1 cellular context compared by ENCODE assay signal in the genomic region with DNA sequence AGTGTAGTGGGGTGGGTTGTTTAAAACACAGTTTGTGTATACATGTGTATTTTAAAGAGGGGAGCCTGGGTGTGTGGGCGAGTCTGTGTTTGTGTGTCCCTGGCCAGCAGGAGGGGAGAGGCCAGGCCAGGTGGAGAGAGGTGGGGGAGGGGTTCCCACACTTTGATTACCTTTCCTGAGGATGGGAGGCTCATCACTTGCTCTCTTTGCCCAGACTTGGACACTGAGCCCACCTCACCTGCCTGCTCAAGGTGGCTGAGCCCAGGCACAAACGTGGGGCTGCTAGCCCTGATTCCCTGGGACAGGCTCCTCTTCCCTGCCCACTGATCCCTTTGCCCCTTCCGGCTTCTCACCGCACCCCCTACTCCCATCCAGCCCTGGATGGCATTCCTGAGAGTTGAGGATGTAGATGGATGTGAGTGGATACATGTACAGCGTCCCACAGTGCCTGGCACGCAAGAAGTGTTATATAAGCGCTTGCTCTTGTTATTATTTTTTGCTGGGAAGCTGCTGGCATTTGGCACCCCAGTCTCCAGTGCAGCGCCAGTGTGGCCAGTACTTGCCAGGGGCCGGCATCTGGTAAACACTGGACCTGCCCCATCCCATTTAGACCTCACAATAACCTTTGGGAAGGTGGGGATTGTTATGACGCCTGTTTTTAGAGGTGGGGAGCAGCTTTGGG.
TF ChIP-seq lines count a peak whose summit lies in the region.

No MANE protein-coding gene starts in this region.

TF ChIP-seq in HepG2, 621 proteins besides CTCF, POLR2A, EP300 and RAD21 (continued from another document):
- TF ChIP-seq ZNF362 (CRISPR knock-in tag; IDR thresholded peaks at IDR 0.05; ENCODE audit: borderline replicate concordance), result no peak
- TF ChIP-seq MAFF (IDR thresholded peaks at IDR 0.05; ENCODE audit: low read depth, low read length), result no peak
- 0 out of 2 replicates have a peak, but pooled peaks have one; percentile 36 for TF ChIP-seq ZNF713 (CRISPR knock-in tag; IDR thresholded peaks at IDR 0.05)
- 0 out of 2 replicates have a peak, but pooled peaks have one; percentile 53 for TF ChIP-seq SMAD3 (CRISPR knock-in tag; IDR thresholded peaks at IDR 0.05)
- TF ChIP-seq ZNF704 (CRISPR knock-in tag; IDR thresholded peaks at IDR 0.05; ENCODE audit: borderline replicate concordance), result no peak
- no peak for TF ChIP-seq ZNF879 (CRISPR knock-in tag; IDR thresholded peaks at IDR 0.05)
- TF ChIP-seq ZNF724P (CRISPR knock-in tag; IDR thresholded peaks at IDR 0.05; ENCODE audit: borderline replicate concordance), result peak; percentile 36; the same call in 1 of the 2 replicates
- TF ChIP-seq, protein P1, sequence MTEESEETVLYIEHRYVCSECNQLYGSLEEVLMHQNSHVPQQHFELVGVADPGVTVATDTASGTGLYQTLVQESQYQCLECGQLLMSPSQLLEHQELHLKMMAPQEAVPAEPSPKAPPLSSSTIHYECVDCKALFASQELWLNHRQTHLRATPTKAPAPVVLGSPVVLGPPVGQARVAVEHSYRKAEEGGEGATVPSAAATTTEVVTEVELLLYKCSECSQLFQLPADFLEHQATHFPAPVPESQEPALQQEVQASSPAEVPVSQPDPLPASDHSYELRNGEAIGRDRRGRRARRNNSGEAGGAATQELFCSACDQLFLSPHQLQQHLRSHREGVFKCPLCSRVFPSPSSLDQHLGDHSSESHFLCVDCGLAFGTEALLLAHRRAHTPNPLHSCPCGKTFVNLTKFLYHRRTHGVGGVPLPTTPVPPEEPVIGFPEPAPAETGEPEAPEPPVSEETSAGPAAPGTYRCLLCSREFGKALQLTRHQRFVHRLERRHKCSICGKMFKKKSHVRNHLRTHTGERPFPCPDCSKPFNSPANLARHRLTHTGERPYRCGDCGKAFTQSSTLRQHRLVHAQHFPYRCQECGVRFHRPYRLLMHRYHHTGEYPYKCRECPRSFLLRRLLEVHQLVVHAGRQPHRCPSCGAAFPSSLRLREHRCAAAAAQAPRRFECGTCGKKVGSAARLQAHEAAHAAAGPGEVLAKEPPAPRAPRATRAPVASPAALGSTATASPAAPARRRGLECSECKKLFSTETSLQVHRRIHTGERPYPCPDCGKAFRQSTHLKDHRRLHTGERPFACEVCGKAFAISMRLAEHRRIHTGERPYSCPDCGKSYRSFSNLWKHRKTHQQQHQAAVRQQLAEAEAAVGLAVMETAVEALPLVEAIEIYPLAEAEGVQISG (CRISPR knock-in tag; IDR thresholded peaks at IDR 0.05), result peak; percentile 11; the same call in 1 of the 2 replicates
- TF ChIP-seq, protein P2, sequence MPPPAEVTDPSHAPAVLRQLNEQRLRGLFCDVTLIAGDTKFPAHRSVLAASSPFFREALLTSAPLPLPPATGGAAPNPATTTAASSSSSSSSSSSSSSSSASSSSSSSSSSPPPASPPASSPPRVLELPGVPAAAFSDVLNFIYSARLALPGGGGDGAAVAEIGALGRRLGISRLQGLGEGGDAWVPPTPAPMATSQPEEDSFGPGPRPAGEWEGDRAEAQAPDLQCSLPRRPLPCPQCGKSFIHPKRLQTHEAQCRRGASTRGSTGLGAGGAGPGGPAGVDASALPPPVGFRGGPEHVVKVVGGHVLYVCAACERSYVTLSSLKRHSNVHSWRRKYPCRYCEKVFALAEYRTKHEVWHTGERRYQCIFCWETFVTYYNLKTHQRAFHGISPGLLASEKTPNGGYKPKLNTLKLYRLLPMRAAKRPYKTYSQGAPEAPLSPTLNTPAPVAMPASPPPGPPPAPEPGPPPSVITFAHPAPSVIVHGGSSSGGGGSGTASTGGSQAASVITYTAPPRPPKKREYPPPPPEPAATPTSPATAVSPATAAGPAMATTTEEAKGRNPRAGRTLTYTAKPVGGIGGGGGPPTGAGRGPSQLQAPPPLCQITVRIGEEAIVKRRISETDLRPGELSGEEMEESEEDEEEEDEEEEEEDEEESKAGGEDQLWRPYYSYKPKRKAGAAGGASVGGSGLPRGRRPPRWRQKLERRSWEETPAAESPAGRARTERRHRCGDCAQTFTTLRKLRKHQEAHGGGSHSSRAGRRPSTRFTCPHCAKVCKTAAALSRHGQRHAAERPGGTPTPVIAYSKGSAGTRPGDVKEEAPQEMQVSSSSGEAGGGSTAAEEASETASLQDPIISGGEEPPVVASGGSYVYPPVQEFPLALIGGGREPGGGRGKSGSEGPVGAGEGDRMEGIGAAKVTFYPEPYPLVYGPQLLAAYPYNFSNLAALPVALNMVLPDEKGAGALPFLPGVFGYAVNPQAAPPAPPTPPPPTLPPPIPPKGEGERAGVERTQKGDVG (CRISPR knock-in tag; IDR thresholded peaks at IDR 0.05; ENCODE audit: borderline replicate concordance), result no peak
- TF ChIP-seq HIC2 (CRISPR knock-in tag; IDR thresholded peaks at IDR 0.05; ENCODE audit: low read depth), result peak; percentile 10; the same call in 1 of the 2 replicates
- TF ChIP-seq AGO2 (optimal IDR thresholded peaks at IDR 0.05; ENCODE audit: low read depth, low read length), result peak; percentile 86
- TF ChIP-seq ZNF781 (CRISPR knock-in tag; IDR thresholded peaks at IDR 0.05; ENCODE audit: borderline replicate concordance, not compliant biosample characterization), result peak; percentile 20
- no peak for TF ChIP-seq CBX2 (IDR thresholded peaks at IDR 0.05; ENCODE audit: low read depth, low read length)
- TF ChIP-seq CBX2 (CRISPR knock-in tag; IDR thresholded peaks at IDR 0.05; ENCODE audit: low read depth), result peak; percentile 59; the same call in 1 of the 2 replicates
- TF ChIP-seq AHR (CRISPR knock-in tag; IDR thresholded peaks at IDR 0.05), result peak; percentile 15; the same call in 1 of the 2 replicates
- 0 out of 2 replicates have a peak, but pooled peaks have one; percentile 88 for TF ChIP-seq DZIP1 (CRISPR knock-in tag; IDR thresholded peaks at IDR 0.05)
- TF ChIP-seq ZNF674 (CRISPR knock-in tag; IDR thresholded peaks at IDR 0.05; ENCODE audit: low read depth), result peak; percentile 76; the same call in 1 of the 2 replicates
- TF ChIP-seq CENPT (CRISPR knock-in tag; IDR thresholded peaks at IDR 0.05; ENCODE audit: low read depth), result 0 out of 2 replicates have a peak, but pooled peaks have one; percentile 17
- peak; percentile 41; the same call in 1 of the 2 replicates for TF ChIP-seq ZNF891 (CRISPR knock-in tag; IDR thresholded peaks at IDR 0.05)
- peak; percentile 38; the same call in 1 of the 2 replicates for TF ChIP-seq MED1 (CRISPR knock-in tag; IDR thresholded peaks at IDR 0.05)
- 0 out of 2 replicates have a peak, but pooled peaks have one; percentile 13 for TF ChIP-seq KDM1A (CRISPR knock-in tag; IDR thresholded peaks at IDR 0.05)
- TF ChIP-seq ZFP90 (CRISPR knock-in tag; IDR thresholded peaks at IDR 0.05; ENCODE audit: borderline replicate concordance), result peak; percentile 42; the same call in 1 of the 2 replicates
- TF ChIP-seq ZNF138 (CRISPR knock-in tag; IDR thresholded peaks at IDR 0.05; ENCODE audit: low read depth), result peak; percentile 86
- TF ChIP-seq ZEB1 (IDR thresholded peaks at IDR 0.05; ENCODE audit: insufficient replicate concordance, low read depth), result no peak
